8 cellular contexts compared by ENCODE assay signal in genomic region chr15:74373731-74374647, GRCh38. TPM values are rescaled to one million over a fixed set of nuclear protein-coding genes. Genes with fewer than 3 reads are reported as not detected.
DNase-seq lines count a peak whose midpoint lies in the region; ATAC-seq and TF ChIP-seq lines count a peak whose summit lies in the region.

No MANE protein-coding gene starts in this region.

- no peaks in the 10 kb centered on the region for H3K27me3 ChIP-seq in ascending aorta
- H3K27me3 ChIP-seq in hepatocyte = no peaks in the 10 kb centered on the region

- TF ChIP-seq CTCF in ascending aorta (IDR thresholded peaks at IDR 0.05) = peak; percentile 82 to 90 (median 87)
- peak; percentile 98 for TF ChIP-seq CTCF in hepatocyte (IDR thresholded peaks at IDR 0.05; ENCODE audit: poor library complexity)

- intact Hi-C loops in ascending aorta (cut with DNase I) = loop anchor here (1.0 to 10.0 kb wide), 6 partner anchors 64 to 581 kb away; partner anchors contain the start of genes ARID3B and RPP25

- H2AFZ ChIP-seq in hepatocyte = peak overlapping the region; percentile 61

- H4K20me1 ChIP-seq in hepatocyte (ENCODE audit: insufficient read depth, poor library complexity, severe bottlenecking) = no peaks in the 10 kb centered on the region

- under 1% methylated on average over 46 of the region's 62 CpGs for WGBS in hepatocyte (ENCODE audit: low lambda C conversion rate, missing lambda C conversion rate)

- no peaks in the 10 kb centered on the region for H3K9me3 ChIP-seq in ascending aorta
- H3K9me3 ChIP-seq in hepatocyte (ENCODE audit: low read depth) = no peaks in the 10 kb centered on the region

- peak overlapping the region; percentile 63 to 84 for H3K4me3 ChIP-seq in ascending aorta
- peak overlapping the region; percentile 48 for H3K4me3 ChIP-seq in hepatocyte

- no peaks in the 10 kb centered on the region for H3K79me2 ChIP-seq in hepatocyte

- H3K36me3 ChIP-seq in ascending aorta = no peaks in the 10 kb centered on the region
- no peaks in the 10 kb centered on the region for H3K36me3 ChIP-seq in hepatocyte (replicated peaks; ENCODE audit: insufficient read depth, low read depth)

- DNase-seq in NCI-H187 treated with DMSO at 0.1 percent for 48 hours (lab: John Stamatoyannopoulos, UW) (peak; percentile 71), T-helper 2 cell (peak; percentile 82 to 95 (median 93)), ascending aorta (ENCODE audit: low spot score in 2 of 2) (peak; percentile 75 to 96), hepatocyte (ENCODE audit: low spot score) (peak; percentile 95), retina (peak; percentile 96), OCI-M2 (lab: John Stamatoyannopoulos, UW; ENCODE audit: unreplicated experiment) (no peak)

- peaks cover 4 to 12% of the 10 kb centered on the region in 2 donors for H3K4me1 ChIP-seq in ascending aorta
- H3K4me1 ChIP-seq in hepatocyte (ENCODE audit: insufficient read depth) = no peaks in the 10 kb centered on the region

- ATAC-seq in GM18502 (IDR thresholded peaks at IDR 0.05; ENCODE audit: poor library complexity, unreplicated experiment) (peak; percentile 65), HG02970 (IDR thresholded peaks at IDR 0.05; ENCODE audit: low FRiP score, unreplicated experiment) (peak; percentile 52)

- H3K27ac ChIP-seq in ascending aorta = peak overlapping the region; percentile 22 to 34
- H3K27ac ChIP-seq in hepatocyte = peak overlapping the region; percentile 4

- peak overlapping the region; percentile 99 for H3K4me2 ChIP-seq in hepatocyte

- no peaks in the 10 kb centered on the region for H3K9me2 ChIP-seq in hepatocyte (replicated peaks; ENCODE audit: insufficient read depth)

RNA-seq across cellular contexts. Expression of gene CYP11A1, which starts 6.5 kb away (rescaled TPM):
- total RNA-seq in ascending aorta (62.4 TPM), hepatocyte (0.80 and 2.4 TPM in 2 replicates)
- polyA plus RNA-seq in hepatocyte = 1.5 and 2.6 TPM in 2 replicates

RNA-seq across cellular contexts. Expression of gene SEMA7A, which starts 59.8 kb away (rescaled TPM):
- total RNA-seq in ascending aorta (5.5 TPM), hepatocyte (9.5 and 12.0 TPM in 2 replicates)
- 2.4 and 4.6 TPM in 2 replicates for polyA plus RNA-seq in hepatocyte

Comparison
In these comparisons a context has a peak if more than half of its experiments do, and no peak if none do; other contexts are left out.
1. RNA of gene CYP11A1, which starts 6.5 kb away (total RNA-seq): 62.4 TPM in ascending aorta (single experiment); 0.80 to 2.4 TPM in hepatocyte; every median in the first group is over 10 times any median in the second.